In the genomic region with DNA sequence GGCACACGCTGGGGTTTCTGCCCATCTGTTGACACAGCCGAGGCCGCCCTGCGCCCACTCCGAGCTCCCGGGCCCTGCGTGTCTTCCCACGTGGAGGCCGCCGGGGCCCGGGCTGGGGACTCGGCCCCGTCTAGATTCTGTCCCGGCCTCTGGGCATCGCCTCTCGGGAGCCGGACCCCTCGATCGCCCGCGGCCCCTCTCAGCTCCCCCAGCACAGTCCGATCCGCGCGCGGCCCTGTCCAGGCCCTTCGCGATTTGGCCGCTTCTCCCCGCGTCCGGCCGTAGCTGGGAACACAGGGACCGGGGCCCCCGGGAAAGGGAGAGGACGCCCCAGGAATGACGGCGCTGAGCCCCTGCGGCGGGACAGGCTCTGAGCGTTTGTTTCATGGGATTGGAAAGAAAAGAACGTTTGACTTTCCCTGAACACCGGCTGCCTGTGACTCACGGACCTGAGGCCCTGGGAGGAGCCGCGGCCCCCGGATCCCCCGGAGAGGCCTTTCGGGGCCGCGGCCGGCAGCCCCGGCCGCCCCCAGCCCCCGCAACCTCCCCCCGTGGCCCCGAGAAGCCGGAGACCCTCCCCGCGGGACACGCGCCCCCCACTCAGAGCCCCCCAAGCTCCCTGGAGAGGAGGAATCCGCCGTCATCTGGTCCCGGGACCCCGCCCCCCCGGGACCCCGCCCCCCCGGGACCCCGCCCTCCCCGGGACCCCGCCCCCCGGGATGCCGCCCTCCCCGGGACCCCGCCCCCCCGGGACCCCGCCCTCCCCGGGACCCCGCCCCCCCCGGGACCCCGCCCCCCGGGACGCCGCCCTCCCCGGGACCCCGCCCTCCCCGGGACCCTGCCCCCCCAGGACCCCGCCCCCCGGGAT, we compare ENCODE assay signal across 11 cellular contexts.
DNase-seq lines count a peak whose midpoint lies in the region; ATAC-seq and TF ChIP-seq lines count a peak whose summit lies in the region.
"Had no signal": no experiment of that assay in that cellular context is flagged by ENCODE, and none has a peak within 500 bp of the region (broad histone marks: within the 10 kb centered on the region; RNA-seq: fewer than 3 reads in every experiment).

No MANE protein-coding gene starts in this region.

- H3K27me3 ChIP-seq in right cardiac atrium (ENCODE audit: control insufficient read depth, insufficient read depth): no peaks in the 10 kb centered on the region
- H3K27me3 ChIP-seq in sigmoid colon: peaks cover 0 to 5% (median 0%) of the 10 kb centered on the region in 3 donors

- H3K4me1 ChIP-seq in right cardiac atrium (ENCODE audit: control insufficient read depth, insufficient read depth, low read length) (no peaks in the 10 kb centered on the region), sigmoid colon (peaks cover 0 to 7% (median 3%) of the 10 kb centered on the region in 4 donors)

- H3K4me3 ChIP-seq in astrocyte of the spinal cord (ENCODE audit: low read depth, low read length) (peak overlapping the region; percentile 20), right cardiac atrium (ENCODE audit: low read length) (peak overlapping the region; percentile 36), sigmoid colon (peak overlapping the region in 3 of 4 donors; percentile 33 to 57 (median 42))
- H3K4me3 ChIP-seq: SJCRH30 had no signal

- peak; percentile 46 to 61 for ATAC-seq in right cardiac atrium
- no peak for ATAC-seq in GM18505 (IDR thresholded peaks at IDR 0.05; ENCODE audit: unreplicated experiment)
- ATAC-seq in GM21723 (IDR thresholded peaks at IDR 0.05; ENCODE audit: unreplicated experiment): no peak
- ATAC-seq: left colon had no signal

- TF ChIP-seq EP300 in sigmoid colon (IDR thresholded peaks at IDR 0.05): no peak

- TF ChIP-seq CTCF in astrocyte of the spinal cord (IDR thresholded peaks at IDR 0.05; ENCODE audit: low read depth, low read length) (no peak), sigmoid colon (IDR thresholded peaks at IDR 0.05) (no peak)

- TF ChIP-seq POLR2A in sigmoid colon (IDR thresholded peaks at IDR 0.05) (no peak), GM18505 (IDR thresholded peaks at IDR 0.05; ENCODE audit: borderline replicate concordance, extremely low read depth, insufficient read depth, insufficient read length) (no peak)

- intact Hi-C loops in right cardiac atrium (cut with DNase I) (no loop called here), sigmoid colon (cut with DNase I) (no loop called here)

- no peaks in the 10 kb centered on the region for H3K36me3 ChIP-seq in sigmoid colon
- H3K36me3 ChIP-seq: SJCRH30 had no signal

- WGBS in right cardiac atrium: 37% methylated on average over 79 of the region's 90 CpGs
- WGBS in sigmoid colon, 2 donors: 48 to 54% methylated on average over 73 to 78 of the region's 90 CpGs

- H3K9me3 ChIP-seq in right cardiac atrium (ENCODE audit: control insufficient read depth, low read length): no peaks in the 10 kb centered on the region
- no peaks in the 10 kb centered on the region for H3K9me3 ChIP-seq in sigmoid colon
- H3K9me3 ChIP-seq: SJCRH30 had no signal

- H3K27ac ChIP-seq in right cardiac atrium (ENCODE audit: low read length) (no peak overlapping the region), sigmoid colon (peak overlapping the region in 1 of 4 donors; percentile 42)
- H3K27ac ChIP-seq: SJCRH30 had no signal

- DNase-seq in DMS114 treated with DMSO at 0.1 percent for 48 hours (lab: John Stamatoyannopoulos, UW; ENCODE audit: unreplicated experiment): peak; percentile 4
- DNase-seq in astrocyte of the spinal cord (ENCODE audit: low read depth, low spot score): peak; percentile 13
- DNase-seq in right cardiac atrium: peak in 1 of 3 donors; percentile 63
- DNase-seq in sigmoid colon: peak; percentile 67
- DNase-seq in T-helper 1 cell: no peak
- DNase-seq in NCI-H82 (lab: John Stamatoyannopoulos, UW): no peak
- DNase-seq: GOT3, SJCRH30 had no signal

- in situ Hi-C loops in astrocyte of the spinal cord (cut with HindIII; ENCODE audit: low sequenced_read_pairs): no loop called here

Comparison
In these comparisons a context has a peak if more than half of its experiments do, and no peak if none do; other contexts are left out.
1. DNase-seq: peak in DMS114 treated with DMSO at 0.1 percent for 48 hours (single experiment), astrocyte of the spinal cord (single experiment) and sigmoid colon (single experiment); none in T-helper 1 cell (0 of 5) and NCI-H82 (single experiment).
2. ATAC-seq: peak in right cardiac atrium (2 of 2); none in GM18505 (single experiment) and GM21723 (single experiment).
3. Peak in every context shown above with its lines, with median percentiles within 50 percentile points of each other: H3K4me3 ChIP-seq.